Comparison of ENCODE assay signal across 17 cellular contexts in the genomic region with DNA sequence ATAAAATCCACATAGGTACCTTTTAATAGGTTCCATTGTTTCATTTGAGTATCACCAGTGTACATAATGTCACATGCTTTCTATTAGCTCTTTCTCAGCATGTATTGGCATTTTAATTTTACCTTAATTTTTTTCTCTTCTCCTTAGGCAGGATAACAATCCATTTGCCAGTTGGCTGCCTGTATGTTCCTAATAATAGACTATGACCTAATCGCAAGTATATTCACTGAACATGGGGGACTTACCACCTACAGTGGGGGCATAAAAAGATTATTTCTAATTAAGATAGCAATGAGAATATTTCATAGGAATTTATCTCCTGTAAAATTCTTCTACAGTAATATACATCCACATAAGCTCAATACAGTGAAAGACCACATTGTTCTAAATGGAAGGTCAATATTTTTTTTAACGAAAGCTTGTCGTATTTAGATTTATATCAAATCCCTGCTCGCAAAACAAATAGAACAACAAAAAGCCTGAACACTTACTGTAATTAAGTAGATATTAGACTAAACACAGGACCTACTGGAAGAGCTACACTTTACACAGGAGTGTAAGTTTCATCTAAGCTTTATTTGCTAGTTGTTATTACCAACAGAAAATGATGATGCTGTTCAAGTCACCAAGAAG.
"Had no signal": no experiment of that assay in that cellular context is flagged by ENCODE, and none has a peak within 500 bp of the region (broad histone marks: within the 10 kb centered on the region; RNA-seq: fewer than 3 reads in every experiment).

No MANE protein-coding gene starts in this region.

- H3K9me3 ChIP-seq: gastroesophageal sphincter, ovary, psoas muscle, right lobe of liver, thyroid gland had no signal

- DNase-seq: activated CD4-positive, alpha-beta memory T cell treated with anti-CD3 and anti-CD28 coated beads for 36 hours; activated CD8-positive, alpha-beta memory T cell treated with anti-CD3 and anti-CD28 coated beads, Interleukin-2, amount 10 ng/mL, durations not matched to agents 7 days and 5 days; amniotic stem cell; brain microvascular endothelial cell; immature natural killer cell; mesendoderm; natural killer cell; ovary; psoas muscle; right lobe of liver; stimulated activated naive B cell treated with anti-CD40 and anti-IgM and Interleukin-4, amounts not matched to agents 10 μg/mL and 1 μg/mL and 100 μg/mL, for 72 hours; T-helper 2 cell; thyroid gland had no signal

- H3K27ac Mint-ChIP-seq: activated CD4-positive, alpha-beta memory T cell treated with anti-CD3 and anti-CD28 coated beads for 36 hours; activated CD8-positive, alpha-beta memory T cell treated with anti-CD3 and anti-CD28 coated beads, Interleukin-2, amount 10 ng/mL, durations not matched to agents 7 days and 5 days; activated naive CD8-positive, alpha-beta T cell; immature natural killer cell; natural killer cell; stimulated activated naive B cell treated with anti-CD40 and anti-IgM and Interleukin-4, amounts not matched to agents 10 μg/mL and 1 μg/mL and 100 μg/mL, for 72 hours had no signal

- H3K4me1 ChIP-seq: psoas muscle, right lobe of liver had no signal

- H3K9me3 Mint-ChIP-seq: activated CD4-positive, alpha-beta memory T cell treated with anti-CD3 and anti-CD28 coated beads for 36 hours; central memory CD8-positive, alpha-beta T cell; immature natural killer cell; natural killer cell had no signal

- H3K36me3 Mint-ChIP-seq: activated CD4-positive, alpha-beta memory T cell treated with anti-CD3 and anti-CD28 coated beads for 36 hours; activated CD8-positive, alpha-beta memory T cell treated with anti-CD3 and anti-CD28 coated beads, Interleukin-2, amount 10 ng/mL, durations not matched to agents 7 days and 5 days; activated naive CD8-positive, alpha-beta T cell; immature natural killer cell; natural killer cell; stimulated activated naive B cell treated with anti-CD40 and anti-IgM and Interleukin-4, amounts not matched to agents 10 μg/mL and 1 μg/mL and 100 μg/mL, for 72 hours had no signal

- H3K36me3 ChIP-seq: ovary, right lobe of liver, thyroid gland had no signal

- H3K4me3 Mint-ChIP-seq: activated CD4-positive, alpha-beta memory T cell treated with anti-CD3 and anti-CD28 coated beads for 36 hours; activated CD8-positive, alpha-beta memory T cell treated with anti-CD3 and anti-CD28 coated beads, Interleukin-2, amount 10 ng/mL, durations not matched to agents 7 days and 5 days; activated naive CD8-positive, alpha-beta T cell; central memory CD8-positive, alpha-beta T cell; immature natural killer cell; natural killer cell; stimulated activated naive B cell treated with anti-CD40 and anti-IgM and Interleukin-4, amounts not matched to agents 10 μg/mL and 1 μg/mL and 100 μg/mL, for 72 hours had no signal

- H3K27me3 Mint-ChIP-seq: stimulated activated naive B cell treated with anti-CD40 and anti-IgM and Interleukin-4, amounts not matched to agents 10 μg/mL and 1 μg/mL and 100 μg/mL, for 72 hours had no signal

- ATAC-seq: activated CD8-positive, alpha-beta memory T cell treated with anti-CD3 and anti-CD28 coated beads, Interleukin-2, amount 10 ng/mL, durations not matched to agents 7 days and 5 days; gastroesophageal sphincter; natural killer cell; stimulated activated naive B cell treated with anti-CD40 and anti-IgM and Interleukin-4, amounts not matched to agents 10 μg/mL and 1 μg/mL and 100 μg/mL, for 72 hours had no signal

- H3K27me3 ChIP-seq: brain microvascular endothelial cell, gastroesophageal sphincter, ovary, right lobe of liver, thyroid gland had no signal

- H3K4me3 ChIP-seq: coronary artery, gastroesophageal sphincter, ovary, psoas muscle, right lobe of liver, thyroid gland had no signal

- H3K27ac ChIP-seq: coronary artery, gastroesophageal sphincter, ovary, psoas muscle, right lobe of liver, thyroid gland had no signal
